ENCODE assay signal across 19 cellular contexts in genomic region chr1:7117265-7117598, GRCh38.
DNase-seq lines count a peak whose midpoint lies in the region; FAIRE-seq and TF ChIP-seq lines count a peak whose summit lies in the region.
"Had no signal": no experiment of that assay in that cellular context is flagged by ENCODE, and none has a peak within 500 bp of the region (broad histone marks: within the 10 kb centered on the region; RNA-seq: fewer than 3 reads in every experiment).

No MANE protein-coding gene starts in this region.

- CTCF ChIA-PET in A673 (lab: Charles Lee) (no interaction called here), H1 (lab: Charles Lee; ENCODE audit: partially characterized antibody) (interaction anchor here (0.8 to 1.8 kb wide), 6 partner anchors 18 to 74 kb away, joined by 3 to 7 read pairs (median 4); no protein-coding TSS in a partner anchor)

- H2BK5ac ChIP-seq in H1 (ENCODE audit: low read depth, low read length) = no peak overlapping the region; the same call in 1 of the 2 replicates

- no peak overlapping the region for H2BK15ac ChIP-seq in H1 (ENCODE audit: low read length)

- TF ChIP-seq EP300 in H1 (IDR thresholded peaks at IDR 0.05; ENCODE audit: borderline replicate concordance in 1 of 2, low read depth in 2 of 2, low read length in 2 of 2) (no peak), stomach (IDR thresholded peaks at IDR 0.05) (no peak)

- H2AFZ ChIP-seq in H1 (ENCODE audit: low read length) (peak overlapping the region; percentile 71), osteoblast (ENCODE audit: low read length) (peak overlapping the region; percentile 58)

- no peaks in the 10 kb centered on the region for H3K23me2 ChIP-seq in H1 (ENCODE audit: low read depth, low read length)

- no peak overlapping the region for H2AK5ac ChIP-seq in H1 (ENCODE audit: low read depth, low read length)

- H3K4me2 ChIP-seq in H1 (ENCODE audit: insufficient read depth in 1 of 2, low read depth in 2 of 2, low read length in 2 of 2) (peak overlapping the region; percentile 22 to 27; a peak in 3 of 4 replicates), osteoblast (ENCODE audit: insufficient read depth, low read length) (peak overlapping the region; percentile 77)

- H4K5ac ChIP-seq in H1 (ENCODE audit: insufficient read length, low read depth, low read length) = no peak overlapping the region

- no peak overlapping the region for H3K4ac ChIP-seq in H1 (replicated peaks; ENCODE audit: insufficient read length, low read depth, low read length)

- H3K27me3 ChIP-seq in A673 (replicated peaks; ENCODE audit: insufficient read depth, low read depth, low read length, poor library complexity) (peaks cover 30% of the 10 kb centered on the region), H1 (replicated peaks in 1 of 4; ENCODE audit: control insufficient read depth in 3 of 4, extremely low read depth in 1 of 4, insufficient read depth in 3 of 4, low read length in 3 of 4) (no peaks in the 10 kb centered on the region), osteoblast (ENCODE audit: insufficient read depth, low read length) (peaks cover 9% of the 10 kb centered on the region), stomach (no peaks in the 10 kb centered on the region)

- no peak overlapping the region for H3K56ac ChIP-seq in H1 (replicated peaks; ENCODE audit: insufficient read length, low read depth, low read length)

- H3K79me2 ChIP-seq in H1 (ENCODE audit: control insufficient read depth in 1 of 2, insufficient read depth in 2 of 2, low read length in 2 of 2) (no peaks in the 10 kb centered on the region), osteoblast (ENCODE audit: insufficient read depth, low read length) (no peaks in the 10 kb centered on the region)

- BruUV-seq in A673 (replicated peaks; lab: Mats Ljungman, UMichigan) = no TSS peak

- H3K4me1 Mint-ChIP-seq in HFFc6 (ENCODE audit: low read depth) = peaks cover 28% of the 10 kb centered on the region
- H3K4me1 Mint-ChIP-seq: central memory CD8-positive, alpha-beta T cell; immature natural killer cell had no signal

- TF ChIP-seq POLR2A in H1 (IDR thresholded peaks at IDR 0.05; ENCODE audit: control extremely low read depth in 1 of 2, low read depth in 2 of 2, low read length in 2 of 2) (no peak), stomach (IDR thresholded peaks at IDR 0.05) (no peak)

- H3K23ac ChIP-seq in H1 (ENCODE audit: insufficient read length) = no peak overlapping the region

- peaks cover 16% of the 10 kb centered on the region for H3K27me3 Mint-ChIP-seq in HFFc6 (ENCODE audit: insufficient read depth)

- TF ChIP-seq CTCF in A673 (conservative IDR thresholded peaks at IDR 0.05; ENCODE audit: low read depth, low read length) = 0 out of 2 replicates have a peak, but pooled peaks have one; percentile 26
- no peak for TF ChIP-seq CTCF in HFFc6 (IDR thresholded peaks at IDR 0.05)
- TF ChIP-seq CTCF in H1 (IDR thresholded peaks at IDR 0.05; ENCODE audit: control extremely low read depth in 1 of 3, insufficient read depth in 1 of 3, low read depth in 1 of 3, low read length in 3 of 3) = no peak
- TF ChIP-seq CTCF in osteoblast (IDR thresholded peaks at IDR 0.05; ENCODE audit: extremely low read depth, low read depth, low read length) = peak; percentile 54
- TF ChIP-seq CTCF in stomach (IDR thresholded peaks at IDR 0.05) = no peak

- H3K9me3 ChIP-seq in A673 (ENCODE audit: low read depth, low read length, poor library complexity, severe bottlenecking) (no peaks in the 10 kb centered on the region), H1 (ENCODE audit: insufficient read depth in 2 of 2, low read depth in 1 of 2, low read length in 1 of 2) (peaks cover 3 to 4% of the 10 kb centered on the region in 2 experiments; a peak in 2 of 4 replicates), osteoblast (ENCODE audit: low read depth, low read length) (no peaks in the 10 kb centered on the region), stomach (peaks cover 0 to 4% (median 0%) of the 10 kb centered on the region in 4 donors)

- peaks cover 6% of the 10 kb centered on the region for H3K36me3 Mint-ChIP-seq in HFFc6 (ENCODE audit: low read depth)
- H3K36me3 Mint-ChIP-seq: CD8-positive, alpha-beta T cell had no signal

- peak overlapping the region; percentile 44; the same call in 1 of the 2 replicates for H3K18ac ChIP-seq in H1 (ENCODE audit: extremely low read depth, low read length)

- POLR2A ChIA-PET in A673 (lab: Charles Lee; ENCODE audit: low non-redundant PET) (interaction anchor here (0.6 kb wide), 1 partner anchor 1148 kb away, joined by 3 read pairs; no protein-coding TSS in a partner anchor), H1 (lab: Charles Lee; ENCODE audit: partially characterized antibody) (interaction anchor here (0.6 to 2.3 kb wide), 3 partner anchors 18 to 338 kb away, joined by 3 to 8 read pairs (median 4); no protein-coding TSS in a partner anchor)

- H3K14ac ChIP-seq in H1 (ENCODE audit: insufficient read length) = no peak overlapping the region

- no peak overlapping the region for H3K4me3 ChIP-seq in A673 (ENCODE audit: low read depth, low read length, poor library complexity, severe bottlenecking)
- H3K4me3 ChIP-seq in H1 (ENCODE audit: extremely low read depth in 1 of 4, insufficient read depth in 2 of 4, low read depth in 3 of 4, low read length in 4 of 4) = no peak overlapping the region; a peak in 1 of 8 replicates
- peak overlapping the region; percentile 53 for H3K4me3 ChIP-seq in osteoblast (ENCODE audit: insufficient read depth, low read length)
- H3K4me3 ChIP-seq in stomach = no peak overlapping the region
- H3K4me3 ChIP-seq: GM12878 had no signal

- H3K36me3 ChIP-seq in A673 (ENCODE audit: insufficient read depth, low read length, poor library complexity, severe bottlenecking) = no peaks in the 10 kb centered on the region
- no peaks in the 10 kb centered on the region for H3K36me3 ChIP-seq in H1 (ENCODE audit: control insufficient read depth in 2 of 4, insufficient read depth in 4 of 4, low read length in 3 of 4)
- H3K36me3 ChIP-seq in osteoblast (ENCODE audit: insufficient read depth, low read length) = no peaks in the 10 kb centered on the region
- H3K36me3 ChIP-seq in stomach = no peaks in the 10 kb centered on the region

- H3K9me3 Mint-ChIP-seq in HFFc6 = peaks cover 6% of the 10 kb centered on the region
- H3K9me3 Mint-ChIP-seq: central memory CD8-positive, alpha-beta T cell had no signal

- no peak for TF ChIP-seq RAD21 in H1 (IDR thresholded peaks at IDR 0.05 in 1 of 2, conservative IDR thresholded peaks at IDR 0.05 in 1 of 2; ENCODE audit: low read depth in 2 of 2, low read length in 2 of 2)

- H4K91ac ChIP-seq in H1 (replicated peaks; ENCODE audit: insufficient read length, low read length) = no peak overlapping the region

- no peak overlapping the region for H2BK12ac ChIP-seq in H1 (ENCODE audit: low read depth, low read length)

- H3K27ac Mint-ChIP-seq in HFFc6 = peak overlapping the region; percentile 95
- H3K27ac Mint-ChIP-seq: activated CD8-positive, alpha-beta T cell treated with anti-CD3 and anti-CD28 coated beads for 36 hours; CD8-positive, alpha-beta T cell; immature natural killer cell had no signal

- H3K27ac ChIP-seq in A673 (ENCODE audit: low read depth, low read length, poor library complexity, severe bottlenecking) (no peak overlapping the region), H1 (ENCODE audit: low read depth, low read length) (no peak overlapping the region), osteoblast (ENCODE audit: low read depth, low read length) (peak overlapping the region; percentile 72), stomach (no peak overlapping the region)

- 61% methylated on average over 3 of the region's 3 CpGs; no CpG with 5 or more reads in 1 of the 2 experiments for WGBS in H1 (ENCODE audit: extremely low coverage in 1 of 2, insufficient coverage in 1 of 2, insufficient read length in 1 of 2, insufficient replicate concordance in 2 of 2, low coverage in 1 of 2, low lambda C conversion rate in 2 of 2, missing lambda C conversion rate in 1 of 2), 2 experiments
- WGBS in stomach, 5 donors = 25 to 42% (median 37%) methylated on average over 3 of the region's 3 CpGs

- no peaks in the 10 kb centered on the region for H3K79me1 ChIP-seq in H1 (ENCODE audit: low read depth, low read length)

- no peak overlapping the region for H2BK120ac ChIP-seq in H1 (replicated peaks; ENCODE audit: low read depth, low read length)

- no peak overlapping the region for H4K8ac ChIP-seq in H1 (ENCODE audit: extremely low read depth, insufficient read depth, low read length)

- H3K4me1 ChIP-seq in A673 (ENCODE audit: insufficient read depth, low read length, poor library complexity, severe bottlenecking) (no peaks in the 10 kb centered on the region), H1 (replicated peaks in 1 of 4; ENCODE audit: control insufficient read depth in 3 of 4, insufficient read depth in 4 of 4, low read length in 3 of 4) (peaks cover 0 to 4% (median 3%) of the 10 kb centered on the region in 4 experiments; a peak in 5 of 7 replicates), osteoblast (ENCODE audit: insufficient read depth, low read length) (peaks cover 12% of the 10 kb centered on the region), stomach (peaks cover 0 to 14% (median 9%) of the 10 kb centered on the region in 4 donors)

- no peak overlapping the region for H3K9ac ChIP-seq in H1 (replicated peaks in 1 of 4; ENCODE audit: extremely low read depth in 1 of 4, low read depth in 3 of 4, low read length in 3 of 4)

- FAIRE-seq in H1 (lab: Jason Lieb, UNC) = no peak
- FAIRE-seq: GM12878 had no signal

- H4K20me1 ChIP-seq in H1 (replicated peaks in 1 of 2; ENCODE audit: control insufficient read depth in 1 of 2, insufficient read depth in 2 of 2, low read length in 2 of 2) = no peaks in the 10 kb centered on the region
- no peaks in the 10 kb centered on the region for H4K20me1 ChIP-seq in osteoblast (ENCODE audit: insufficient read depth, low read length)

- DNase-seq in A673 (ENCODE audit: low spot score) (no peak), HFFc6 (no peak), H1 (ENCODE audit: low read depth in 1 of 2, low spot score in 2 of 2) (no peak), osteoblast (ENCODE audit: insufficient read length, low spot score, missing footprints) (no peak), stomach (no peak), inferior parietal cortex (ENCODE audit: extremely low spot score) (no peak), NCI-H69 (lab: John Stamatoyannopoulos, UW) (no peak)
- no peak for DNase-seq in NK-92 treated with Interleukin-12 subunit alpha and Interleukin-12 subunit beta, amount 100 ng/mL, for 24 hours (lab: John Stamatoyannopoulos, UW)
- DNase-seq: activated CD4-positive, CD25-positive, alpha-beta regulatory T cell; activated CD8-positive, alpha-beta T cell treated with anti-CD3 and anti-CD28 coated beads for 36 hours; activated naive CD4-positive, alpha-beta T cell; activated T-cell treated with anti-CD3 and anti-CD28 coated beads, Interleukin-2, amount 50 U/mL, for 1 hour; CD8-positive, alpha-beta T cell; effector memory CD4-positive, alpha-beta T cell; immature natural killer cell; NCI-H1048; NCI-H2029 had no signal

- intact Hi-C loops in A673 (cut with micrococcal nuclease; ENCODE audit: unreplicated experiment) (loop anchor here (10.0 kb wide), 1 partner anchor 58 kb away; no protein-coding TSS in a partner anchor), stomach (cut with DNase I; ENCODE audit: low total_unique reads) (no loop called here)

- peak overlapping the region; percentile 81 for H3K4me3 Mint-ChIP-seq in HFFc6
- H3K4me3 Mint-ChIP-seq: activated CD8-positive, alpha-beta T cell treated with anti-CD3 and anti-CD28 coated beads for 36 hours; CD8-positive, alpha-beta T cell; central memory CD8-positive, alpha-beta T cell; immature natural killer cell had no signal

- no peak overlapping the region for H2BK20ac ChIP-seq in H1 (ENCODE audit: low read length)

Comparison
In these comparisons a context has a peak if more than half of its experiments do, and no peak if none do; other contexts are left out.
1. CTCF ChIP-seq: peak in A673 (single experiment) and osteoblast (single experiment); none in HFFc6 (single experiment), H1 (0 of 3) and stomach (0 of 7).